2 cellular contexts compared by ENCODE assay signal in the genomic region with DNA sequence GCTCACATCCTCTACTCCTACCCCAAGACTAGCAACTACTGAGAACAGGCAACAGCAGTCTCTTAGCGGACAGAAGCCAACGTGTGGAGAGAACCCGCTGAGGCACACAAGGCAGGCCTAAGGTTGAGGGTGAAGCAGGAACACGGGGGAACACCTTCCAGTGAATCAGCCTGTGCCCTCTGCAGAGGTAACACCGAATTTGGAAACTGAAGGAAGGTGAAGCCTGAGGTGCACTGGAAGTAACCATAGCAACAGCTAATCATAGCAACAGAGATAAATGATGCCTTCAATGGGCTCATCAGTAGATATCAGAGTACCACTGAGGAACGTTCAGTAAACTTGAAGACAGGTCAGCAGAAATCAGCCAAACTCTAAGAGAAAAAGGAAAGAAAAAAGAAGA.
TF ChIP-seq lines count a peak whose summit lies in the region.

No MANE protein-coding gene starts in this region.

TF ChIP-seq in HepG2, 621 proteins besides CTCF, POLR2A, EP300 and RAD21:
- peak; percentile 35; the same call in 1 of the 2 replicates for TF ChIP-seq RFX1 (IDR thresholded peaks at IDR 0.05)
- TF ChIP-seq MZF1 (CRISPR knock-in tag; IDR thresholded peaks at IDR 0.05; ENCODE audit: borderline replicate concordance), result no peak
- TF ChIP-seq ZFP41 (CRISPR knock-in tag; IDR thresholded peaks at IDR 0.05; ENCODE audit: borderline replicate concordance), result no peak
- TF ChIP-seq PTBP1 (IDR thresholded peaks at IDR 0.05; ENCODE audit: low read depth, low read length, poor library complexity, severe bottlenecking), result no peak
- no peak for TF ChIP-seq XBP1 (CRISPR knock-in tag; IDR thresholded peaks at IDR 0.05)

TF ChIP-seq in H1, 55 proteins besides CTCF, POLR2A, EP300 and RAD21:
- TF ChIP-seq KDM4A (IDR thresholded peaks at IDR 0.05; ENCODE audit: low read depth, low read length, severe bottlenecking) (no peak), FOSL1 (IDR thresholded peaks at IDR 0.05; ENCODE audit: insufficient read depth, low read depth, low read length) (no peak), CBX8 (IDR thresholded peaks at IDR 0.05; ENCODE audit: borderline replicate concordance, low read depth, low read length) (no peak), RXRA (IDR thresholded peaks at IDR 0.05; ENCODE audit: insufficient read depth, low read depth, low read length) (no peak), CBX5 (IDR thresholded peaks at IDR 0.05; ENCODE audit: low read depth, low read length) (no peak), GTF2F1 (IDR thresholded peaks at IDR 0.05; ENCODE audit: borderline replicate concordance, low read depth, low read length) (no peak), SRF (IDR thresholded peaks at IDR 0.05; ENCODE audit: low read depth, low read length) (no peak), HDAC2 (IDR thresholded peaks at IDR 0.05; ENCODE audit: borderline replicate concordance in 1 of 2, low read depth in 2 of 2, low read length in 2 of 2) (no peak), SIN3A (conservative IDR thresholded peaks at IDR 0.05 in 1 of 2, IDR thresholded peaks at IDR 0.05 in 1 of 2; ENCODE audit: low read depth in 1 of 2, low read length in 2 of 2) (no peak), CTBP2 (IDR thresholded peaks at IDR 0.05; ENCODE audit: borderline replicate concordance, insufficient read depth, insufficient read length, low read length) (no peak), SUZ12 (IDR thresholded peaks at IDR 0.05; ENCODE audit: low read length) (no peak)
- TF ChIP-seq, protein P1, sequence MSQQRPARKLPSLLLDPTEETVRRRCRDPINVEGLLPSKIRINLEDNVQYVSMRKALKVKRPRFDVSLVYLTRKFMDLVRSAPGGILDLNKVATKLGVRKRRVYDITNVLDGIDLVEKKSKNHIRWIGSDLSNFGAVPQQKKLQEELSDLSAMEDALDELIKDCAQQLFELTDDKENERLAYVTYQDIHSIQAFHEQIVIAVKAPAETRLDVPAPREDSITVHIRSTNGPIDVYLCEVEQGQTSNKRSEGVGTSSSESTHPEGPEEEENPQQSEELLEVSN (IDR thresholded peaks at IDR 0.05), result no peak
- TF ChIP-seq, protein P2, sequence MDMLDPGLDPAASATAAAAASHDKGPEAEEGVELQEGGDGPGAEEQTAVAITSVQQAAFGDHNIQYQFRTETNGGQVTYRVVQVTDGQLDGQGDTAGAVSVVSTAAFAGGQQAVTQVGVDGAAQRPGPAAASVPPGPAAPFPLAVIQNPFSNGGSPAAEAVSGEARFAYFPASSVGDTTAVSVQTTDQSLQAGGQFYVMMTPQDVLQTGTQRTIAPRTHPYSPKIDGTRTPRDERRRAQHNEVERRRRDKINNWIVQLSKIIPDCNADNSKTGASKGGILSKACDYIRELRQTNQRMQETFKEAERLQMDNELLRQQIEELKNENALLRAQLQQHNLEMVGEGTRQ (IDR thresholded peaks at IDR 0.05; ENCODE audit: low read length), result no peak
TF ChIP-seq in H1: peak in this region for 0.
